ENCODE assay signal across 13 cellular contexts in the genomic region with DNA sequence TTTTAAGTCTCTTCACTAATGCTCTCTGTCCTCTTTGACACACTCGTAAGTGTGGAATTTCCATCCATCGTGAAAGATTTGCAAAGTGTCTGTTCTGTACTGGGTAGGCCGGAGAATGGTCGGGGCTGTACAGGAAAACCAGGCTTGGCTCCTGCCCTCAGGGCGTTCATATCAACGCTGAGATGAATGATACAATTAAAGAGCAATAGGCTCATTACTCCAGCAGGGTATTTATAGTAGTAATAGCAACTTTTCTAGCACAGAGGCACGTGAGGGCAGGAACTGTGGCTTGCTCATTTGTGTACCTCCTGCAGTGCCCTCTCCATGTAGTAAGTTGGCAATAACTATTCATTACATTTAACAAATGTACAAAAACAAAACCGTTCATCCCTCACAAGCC. TPM values are rescaled to one million over a fixed set of nuclear protein-coding genes. Genes with fewer than 3 reads are reported as not detected.
DNase-seq lines count a peak whose midpoint lies in the region; ATAC-seq and TF ChIP-seq lines count a peak whose summit lies in the region.
"Had no signal": no experiment of that assay in that cellular context is flagged by ENCODE, and none has a peak within 500 bp of the region (broad histone marks: within the 10 kb centered on the region; RNA-seq: fewer than 3 reads in every experiment).

No MANE protein-coding gene starts in this region.

- intact Hi-C loops in activated B cell treated with CpG ODN at 0.5 μM for 24 hours (cut with micrococcal nuclease): no loop called here
- intact Hi-C loops in vagina (cut with DNase I): no loop called here

- POLR2A ChIA-PET in activated B cell treated with CpG ODN at 0.5 μM for 24 hours (lab: Charles Lee): interaction anchor here (0.6 kb wide), 1 partner anchor 365 kb away, joined by 3 read pairs; no protein-coding TSS in a partner anchor

- peak overlapping the region; percentile 79 for H3K4me3 ChIP-seq in CD4-positive, CD25-positive, alpha-beta regulatory T cell (ENCODE audit: low read depth, low read length)
- H3K4me3 ChIP-seq in DOHH2 (ENCODE audit: low read length) (peak overlapping the region; percentile 40), vagina (no peak overlapping the region)
- H3K4me3 ChIP-seq: transverse colon had no signal

- H3K36me3 Mint-ChIP-seq in CD4-positive, CD25-positive, alpha-beta regulatory T cell: no peaks in the 10 kb centered on the region
- H3K36me3 Mint-ChIP-seq in activated B cell treated with CpG ODN at 0.5 μM for 24 hours (ENCODE audit: low read depth): no peaks in the 10 kb centered on the region

- H3K4me1 Mint-ChIP-seq in CD4-positive, CD25-positive, alpha-beta regulatory T cell: peaks cover 26 to 94% (median 70%) of the 10 kb centered on the region in 4 donors
- H3K4me1 Mint-ChIP-seq in activated B cell treated with CpG ODN at 0.5 μM for 24 hours: peaks cover 66% of the 10 kb centered on the region

- H3K27ac Mint-ChIP-seq in CD4-positive, CD25-positive, alpha-beta regulatory T cell: peak overlapping the region; percentile 92 to 100 (median 98)
- peak overlapping the region; percentile 54 for H3K27ac Mint-ChIP-seq in activated B cell treated with CpG ODN at 0.5 μM for 24 hours

- H4K20me1 ChIP-seq in DOHH2 (ENCODE audit: control insufficient read depth, insufficient read depth, low read depth, low read length): no peaks in the 10 kb centered on the region

- CTCF ChIA-PET in activated B cell treated with CpG ODN at 0.5 μM for 24 hours (lab: Charles Lee): no interaction called here

- H3K27me3 ChIP-seq in CD4-positive, CD25-positive, alpha-beta regulatory T cell (ENCODE audit: control insufficient read depth, insufficient read depth, low read length): no peaks in the 10 kb centered on the region
- H3K27me3 ChIP-seq in DOHH2 (ENCODE audit: control insufficient read depth, low read length) (no peaks in the 10 kb centered on the region), vagina (no peaks in the 10 kb centered on the region)
- H3K27me3 ChIP-seq: transverse colon had no signal

- no peak for TF ChIP-seq POLR2A in vagina (IDR thresholded peaks at IDR 0.05)

- peaks cover 13% of the 10 kb centered on the region for H3F3A ChIP-seq in DOHH2 (ENCODE audit: control insufficient read depth, insufficient read depth)

- DNase-seq in CD4-positive, CD25-positive, alpha-beta regulatory T cell: peak in 2 of 3 donors; percentile 49 to 81
- DNase-seq in activated B cell treated with CpG ODN at 0.5 μM for 24 hours: no peak
- peak; percentile 51 for DNase-seq in foreskin melanocyte
- no peak for DNase-seq in vagina (ENCODE audit: extremely low spot score in 2 of 2)
- DNase-seq: central memory CD4-positive, alpha-beta T cell; NCI-H1694; NCI-H510A treated with DMSO at 0.1 percent for 48 hours; posterior cingulate gyrus; stimulated activated CD4-positive, alpha-beta T cell treated with anti-CD3 and anti-CD28 coated beads, Interleukin-15, amount 100 ng/mL, for 24 hours; transverse colon had no signal

- H3K4me2 ChIP-seq in DOHH2 (ENCODE audit: low read length): peak overlapping the region; percentile 57

- H3K79me2 ChIP-seq in DOHH2 (ENCODE audit: control insufficient read depth, low read length): no peaks in the 10 kb centered on the region

- H3K4me3 Mint-ChIP-seq in CD4-positive, CD25-positive, alpha-beta regulatory T cell: peak overlapping the region; percentile 83 to 90 (median 87)
- peak overlapping the region; percentile 13 for H3K4me3 Mint-ChIP-seq in activated B cell treated with CpG ODN at 0.5 μM for 24 hours

- TF ChIP-seq CTCF in DOHH2 (IDR thresholded peaks at IDR 0.05; ENCODE audit: low read depth, low read length, poor library complexity, severe bottlenecking) (no peak), activated B cell treated with CpG ODN at 0.5 μM for 24 hours (IDR thresholded peaks at IDR 0.05) (no peak), vagina (IDR thresholded peaks at IDR 0.05) (no peak)

- H3K27me3 Mint-ChIP-seq in CD4-positive, CD25-positive, alpha-beta regulatory T cell: no peaks in the 10 kb centered on the region
- H3K27me3 Mint-ChIP-seq in activated B cell treated with CpG ODN at 0.5 μM for 24 hours: no peaks in the 10 kb centered on the region

- no peaks in the 10 kb centered on the region for H3K9me3 Mint-ChIP-seq in CD4-positive, CD25-positive, alpha-beta regulatory T cell
- peaks cover 4% of the 10 kb centered on the region for H3K9me3 Mint-ChIP-seq in activated B cell treated with CpG ODN at 0.5 μM for 24 hours

- peaks cover 84% of the 10 kb centered on the region for H3K4me1 ChIP-seq in CD4-positive, CD25-positive, alpha-beta regulatory T cell (ENCODE audit: control insufficient read depth, insufficient read depth, low read length, poor library complexity, severe bottlenecking)
- H3K4me1 ChIP-seq in DOHH2 (ENCODE audit: control insufficient read depth, low read length) (peaks cover 61% of the 10 kb centered on the region), vagina (peaks cover 10% of the 10 kb centered on the region)

- peak; percentile 54 to 59 for ATAC-seq in CD4-positive, CD25-positive, alpha-beta regulatory T cell (ENCODE audit: low read depth in 2 of 2)
- ATAC-seq in activated B cell treated with CpG ODN at 0.5 μM for 24 hours (ENCODE audit: low read depth) (no peak), GM21576 (IDR thresholded peaks at IDR 0.05; ENCODE audit: unreplicated experiment) (no peak), HG02763 (IDR thresholded peaks at IDR 0.05; ENCODE audit: unreplicated experiment) (no peak)

- no peaks in the 10 kb centered on the region for H3K9me2 ChIP-seq in DOHH2 (replicated peaks; ENCODE audit: control insufficient read depth, low read length)

- peak overlapping the region; percentile 93 for H3K27ac ChIP-seq in CD4-positive, CD25-positive, alpha-beta regulatory T cell (ENCODE audit: insufficient read depth, low read length, poor library complexity, severe bottlenecking)
- peak overlapping the region; percentile 58 for H3K27ac ChIP-seq in DOHH2 (ENCODE audit: low read depth, low read length)
- no peak overlapping the region for H3K27ac ChIP-seq in vagina

- H3K9me3 ChIP-seq in CD4-positive, CD25-positive, alpha-beta regulatory T cell (ENCODE audit: control insufficient read depth in 2 of 2, low read length in 2 of 2): no peaks in the 10 kb centered on the region
- no peaks in the 10 kb centered on the region for H3K9me3 ChIP-seq in DOHH2 (ENCODE audit: control insufficient read depth, insufficient read depth, low read length)
- no peaks in the 10 kb centered on the region for H3K9me3 ChIP-seq in vagina
- H3K9me3 ChIP-seq: transverse colon had no signal

- no peaks in the 10 kb centered on the region for H3K36me3 ChIP-seq in CD4-positive, CD25-positive, alpha-beta regulatory T cell (ENCODE audit: control insufficient read depth, insufficient read depth, low read length)
- H3K36me3 ChIP-seq in DOHH2 (ENCODE audit: control insufficient read depth, low read length) (no peaks in the 10 kb centered on the region), vagina (no peaks in the 10 kb centered on the region)
- H3K36me3 ChIP-seq: transverse colon had no signal

RNA-seq across cellular contexts. Expression of a gene that starts 5.3 kb away (rescaled TPM):
- total RNA-seq in CD4-positive, CD25-positive, alpha-beta regulatory T cell: 167 TPM
- 10 to 100 TPM; 44.8 to 62.3 (median 58.6) TPM for polyA plus RNA-seq in CD4-positive, CD25-positive, alpha-beta regulatory T cell
- 52.9 and 53.4 TPM in 2 replicates for total RNA-seq in activated B cell treated with CpG ODN at 0.5 μM for 24 hours
- 45.9 TPM for total RNA-seq in vagina

Comparison
In these comparisons a context has a peak if more than half of its experiments do, and no peak if none do; other contexts are left out.
1. ATAC-seq: peak in CD4-positive, CD25-positive, alpha-beta regulatory T cell (2 of 2); none in activated B cell treated with CpG ODN at 0.5 μM for 24 hours (single experiment), GM21576 (single experiment) and HG02763 (single experiment).
2. DNase-seq: peak in CD4-positive, CD25-positive, alpha-beta regulatory T cell (2 of 3) and foreskin melanocyte (single experiment); none in activated B cell treated with CpG ODN at 0.5 μM for 24 hours (single experiment) and vagina (0 of 2).
3. H3K4me3 ChIP-seq: peak in CD4-positive, CD25-positive, alpha-beta regulatory T cell (single experiment) and DOHH2 (single experiment); none in vagina (0 of 2).